In genomic region chr9:95724253-95724991, GRCh38 we compare ENCODE assay signal across 8 cellular contexts.
DNase-seq lines count a peak whose midpoint lies in the region; ATAC-seq and TF ChIP-seq lines count a peak whose summit lies in the region.

No MANE protein-coding gene starts in this region.

- CTCF ChIA-PET in activated CD8-positive, alpha-beta T cell treated with anti-CD3 and anti-CD28 coated beads for 36 hours (lab: Charles Lee), result interaction anchor here (0.7 kb wide), 1 partner anchor 12 kb away, joined by 3 read pairs; no protein-coding TSS in a partner anchor

- POLR2A ChIA-PET in activated CD8-positive, alpha-beta T cell treated with anti-CD3 and anti-CD28 coated beads for 36 hours (lab: Charles Lee), result interaction anchor here (0.9 kb wide), 1 partner anchor 151 kb away, joined by 3 read pairs; the partner anchor contains the start of gene ERCC6L2

- H3K27ac ChIP-seq in aorta (ENCODE audit: low read depth in 1 of 2, low read length in 2 of 2), result no peak overlapping the region

- DNase-seq in activated CD8-positive, alpha-beta T cell treated with anti-CD3 and anti-CD28 coated beads for 36 hours, result peak; percentile 91
- DNase-seq in sciatic nerve (ENCODE audit: low spot score), result peak; percentile 10
- DNase-seq in NCI-H2171 treated with DMSO at 0.1 percent for 48 hours (lab: John Stamatoyannopoulos, UW), result no peak
- DNase-seq in MG63, result no peak
- DNase-seq in hypothalamus (lab: John Stamatoyannopoulos, UW), result no peak
- DNase-seq in aorta, result no peak

- peak overlapping the region; percentile 4 for H3K4me3 Mint-ChIP-seq in activated CD8-positive, alpha-beta T cell treated with anti-CD3 and anti-CD28 coated beads for 36 hours

- H3K4me1 Mint-ChIP-seq in activated CD8-positive, alpha-beta T cell treated with anti-CD3 and anti-CD28 coated beads for 36 hours (ENCODE audit: low read depth), result peaks cover 44% of the 10 kb centered on the region

- no peaks in the 10 kb centered on the region for H3K27me3 ChIP-seq in MG63
- no peaks in the 10 kb centered on the region for H3K27me3 ChIP-seq in aorta (ENCODE audit: control insufficient read depth in 1 of 2, insufficient read depth in 2 of 2, low read length in 1 of 2)

- peaks cover 18% of the 10 kb centered on the region for H3K9me3 Mint-ChIP-seq in activated CD8-positive, alpha-beta T cell treated with anti-CD3 and anti-CD28 coated beads for 36 hours

- peak overlapping the region; percentile 90 for H3K27ac Mint-ChIP-seq in activated CD8-positive, alpha-beta T cell treated with anti-CD3 and anti-CD28 coated beads for 36 hours

- TF ChIP-seq CTCF in activated CD8-positive, alpha-beta T cell treated with anti-CD3 and anti-CD28 coated beads for 36 hours (IDR thresholded peaks at IDR 0.05), result no peak

- no peaks in the 10 kb centered on the region for H3K36me3 ChIP-seq in MG63
- H3K36me3 ChIP-seq in aorta (ENCODE audit: control insufficient read depth in 1 of 2, insufficient read depth in 2 of 2, low read length in 1 of 2), result no peaks in the 10 kb centered on the region

- ATAC-seq in GM19463 (IDR thresholded peaks at IDR 0.05; ENCODE audit: unreplicated experiment), result peak; percentile 91
- peak; percentile 92 for ATAC-seq in HG03457 (IDR thresholded peaks at IDR 0.05; ENCODE audit: unreplicated experiment)
- peak; percentile 88 for ATAC-seq in activated CD8-positive, alpha-beta T cell treated with anti-CD3 and anti-CD28 coated beads for 36 hours
- ATAC-seq in sciatic nerve, result no peak
- ATAC-seq in aorta (ENCODE audit: low FRiP score), result no peak

- peaks cover 12% of the 10 kb centered on the region for H3K27me3 Mint-ChIP-seq in activated CD8-positive, alpha-beta T cell treated with anti-CD3 and anti-CD28 coated beads for 36 hours

- 93 to 95% methylated on average over 7 of the region's 7 CpGs for WGBS in aorta, 2 donors

- H3K36me3 Mint-ChIP-seq in activated CD8-positive, alpha-beta T cell treated with anti-CD3 and anti-CD28 coated beads for 36 hours (ENCODE audit: low read depth), result peaks cover 9% of the 10 kb centered on the region

- H3K9me3 ChIP-seq in MG63 (no peaks in the 10 kb centered on the region), aorta (ENCODE audit: control insufficient read depth, low read length) (no peaks in the 10 kb centered on the region)

- H3K4me1 ChIP-seq in aorta (ENCODE audit: control insufficient read depth in 1 of 2, insufficient read depth in 2 of 2, low read length in 2 of 2), result no peaks in the 10 kb centered on the region

- intact Hi-C loops in activated CD8-positive, alpha-beta T cell treated with anti-CD3 and anti-CD28 coated beads for 36 hours (cut with micrococcal nuclease), result loop anchor here (10.0 kb wide), 1 partner anchor 160 kb away; no protein-coding TSS in a partner anchor
- intact Hi-C loops in sciatic nerve (cut with DNase I) (loop anchor here (10.0 kb wide), 1 partner anchor 490 kb away; no protein-coding TSS in a partner anchor), aorta (cut with DNase I) (loop anchor here (10.0 kb wide), 2 partner anchors 150 to 340 kb away; partner anchors contain the start of gene ERCC6L2 (in 1 of the 2))

- H3K4me3 ChIP-seq in MG63, result no peak overlapping the region
- no peak overlapping the region for H3K4me3 ChIP-seq in aorta (ENCODE audit: low read length in 2 of 2)

Comparison
In these comparisons a context has a peak if more than half of its experiments do, and no peak if none do; other contexts are left out.
1. ATAC-seq: peak in GM19463 (single experiment), HG03457 (single experiment) and activated CD8-positive, alpha-beta T cell treated with anti-CD3 and anti-CD28 coated beads for 36 hours (single experiment); none in sciatic nerve (single experiment) and aorta (single experiment).
2. DNase-seq: peak in activated CD8-positive, alpha-beta T cell treated with anti-CD3 and anti-CD28 coated beads for 36 hours (single experiment) and sciatic nerve (single experiment); none in NCI-H2171 treated with DMSO at 0.1 percent for 48 hours (single experiment), MG63 (single experiment), hypothalamus (0 of 51) and aorta (0 of 2).